Comparison of ENCODE assay signal across 10 cellular contexts in genomic region chr17:49132317-49132698, GRCh38. TPM values are rescaled to one million over a fixed set of nuclear protein-coding genes. Genes with fewer than 3 reads are reported as not detected.
DNase-seq lines count a peak whose midpoint lies in the region; ATAC-seq and TF ChIP-seq lines count a peak whose summit lies in the region.
"Had no signal": no experiment of that assay in that cellular context is flagged by ENCODE, and none has a peak within 500 bp of the region (broad histone marks: within the 10 kb centered on the region; RNA-seq: fewer than 3 reads in every experiment).

No MANE protein-coding gene starts in this region.

- TF ChIP-seq EP300 in neural cell (conservative IDR thresholded peaks at IDR 0.05; ENCODE audit: poor library complexity, severe bottlenecking): no peak

- H3K79me2 ChIP-seq in neural cell (replicated peaks; ENCODE audit: insufficient read depth, low read length): no peaks in the 10 kb centered on the region

- H2AFZ ChIP-seq in IMR-90 (replicated peaks; ENCODE audit: low read length, poor library complexity) (peak overlapping the region; percentile 85), neural cell (ENCODE audit: low read depth, low read length) (no peak overlapping the region)

- no peak overlapping the region for H3K18ac ChIP-seq in IMR-90 (ENCODE audit: low read depth, low read length)

- H2AK9ac ChIP-seq in IMR-90 (replicated peaks; ENCODE audit: low read depth, low read length, poor library complexity): peak overlapping the region; percentile 42

- H4K8ac ChIP-seq in IMR-90 (ENCODE audit: low read depth in 2 of 2, low read length in 2 of 2): no peak overlapping the region

- no peaks in the 10 kb centered on the region for H3F3A ChIP-seq in neural cell (ENCODE audit: insufficient read depth, low read length, poor library complexity, severe bottlenecking)

- H3K4me2 ChIP-seq in IMR-90 (ENCODE audit: low read depth, low read length) (peak overlapping the region; percentile 89), neural cell (ENCODE audit: low read length) (peak overlapping the region; percentile 35)

- TF ChIP-seq CTCF in AG10803 (conservative IDR thresholded peaks at IDR 0.05; ENCODE audit: low read length) (no peak), IMR-90 (conservative IDR thresholded peaks at IDR 0.05; ENCODE audit: low read depth, low read length) (no peak), endodermal cell (conservative IDR thresholded peaks at IDR 0.05) (no peak), neural cell (IDR thresholded peaks at IDR 0.05; ENCODE audit: poor library complexity, severe bottlenecking) (no peak)

- H3K4me1 Mint-ChIP-seq in endodermal cell: peaks cover 4% of the 10 kb centered on the region

- no peak overlapping the region for H2BK5ac ChIP-seq in IMR-90 (ENCODE audit: low read depth, low read length, poor library complexity, severe bottlenecking)

- H3K4me3 ChIP-seq in AG10803 (ENCODE audit: low read length) (peak overlapping the region; percentile 43; the same call in 1 of the 2 replicates), IMR-90 (ENCODE audit: insufficient read depth, low read depth, low read length) (peak overlapping the region; percentile 41), endodermal cell (ENCODE audit: low read length) (peak overlapping the region; percentile 68), neural cell (ENCODE audit: low read length) (peak overlapping the region; percentile 62)

- CTCF ChIA-PET in IMR-90 (lab: Yijun Ruan, JAX): no interaction called here

- H3K79me1 ChIP-seq in IMR-90 (ENCODE audit: low read depth in 1 of 2, low read length in 2 of 2): no peaks in the 10 kb centered on the region

- POLR2A ChIA-PET in IMR-90 (lab: Charles Lee; ENCODE audit: unreplicated experiment): no interaction called here

- peaks cover 39% of the 10 kb centered on the region for H3K9me3 Mint-ChIP-seq in endodermal cell

- H3K4ac ChIP-seq in IMR-90 (ENCODE audit: low read depth, low read length): no peak overlapping the region; the same call in 1 of the 2 replicates

- H3K36me3 Mint-ChIP-seq in endodermal cell (ENCODE audit: low read depth): peaks cover 4% of the 10 kb centered on the region

- no peak overlapping the region for H4K91ac ChIP-seq in IMR-90 (ENCODE audit: insufficient read depth, low read depth, low read length)

- BruUV-seq in IMR-90 (replicated peaks; lab: Mats Ljungman, UMichigan): no TSS peak

- intact Hi-C loops in IMR-90 (cut with micrococcal nuclease): no loop called here

- TF ChIP-seq POLR2A in IMR-90 (IDR thresholded peaks at IDR 0.05; ENCODE audit: low read depth, low read length): no peak

- H3K27ac ChIP-seq in IMR-90 (ENCODE audit: insufficient read depth, low read length) (no peak overlapping the region), endodermal cell (ENCODE audit: low read depth, low read length) (no peak overlapping the region), neural cell (ENCODE audit: low read length) (no peak overlapping the region)
- H3K27ac ChIP-seq: epithelial cell of prostate had no signal

- peaks cover 78% of the 10 kb centered on the region for H3K27me3 Mint-ChIP-seq in endodermal cell (ENCODE audit: insufficient read depth)

- 0 out of 2 replicates have a peak, but pooled peaks cover 3% of the 10 kb centered on the region for H3K9me1 ChIP-seq in IMR-90 (ENCODE audit: insufficient read depth, low read length)

- no peaks in the 10 kb centered on the region for H3K9me2 ChIP-seq in neural cell (ENCODE audit: insufficient read depth, low read length)

- in situ Hi-C loops in IMR-90 (cut with MboI; ENCODE audit: low sequenced_read_pairs): no loop called here

- peak overlapping the region; percentile 3; the same call in 1 of the 2 replicates for H3K23ac ChIP-seq in IMR-90 (ENCODE audit: low read depth, low read length)

- H3K27me3 ChIP-seq in IMR-90 (ENCODE audit: control insufficient read depth, insufficient read depth, low read length) (peaks cover 17% of the 10 kb centered on the region), endodermal cell (ENCODE audit: control insufficient read depth, insufficient read depth, low read length, poor library complexity, severe bottlenecking) (peaks cover 46% of the 10 kb centered on the region), neural cell (ENCODE audit: insufficient read depth, low read depth, low read length) (peaks cover 38% of the 10 kb centered on the region)

- dilution Hi-C loops in IMR-90 (cut with HindIII; ENCODE audit: low sequenced_read_pairs, unreplicated experiment): no loop called here

- H3K36me3 ChIP-seq in IMR-90 (ENCODE audit: control insufficient read depth, insufficient read depth, low read length) (no peaks in the 10 kb centered on the region), endodermal cell (ENCODE audit: control insufficient read depth, insufficient read depth, low read length) (no peaks in the 10 kb centered on the region), neural cell (ENCODE audit: insufficient read depth, low read length) (no peaks in the 10 kb centered on the region)

- WGBS in IMR-90 (ENCODE audit: extremely low coverage in 2 of 2, insufficient read length in 1 of 2), 2 experiments: 14% methylated on average over 17 of the region's 22 CpGs; no CpG with 5 or more reads in 1 of the 2 experiments
- WGBS in endodermal cell (ENCODE audit: insufficient coverage in 1 of 2, insufficient read length in 1 of 2), 2 experiments: 8 to 11% methylated on average over 8 to 22 of the region's 22 CpGs

- peak overlapping the region; percentile 62 for H3K4me3 Mint-ChIP-seq in endodermal cell

- H2BK120ac ChIP-seq in IMR-90 (ENCODE audit: low read depth, low read length): no peak overlapping the region

- no peak overlapping the region for H3K27ac Mint-ChIP-seq in endodermal cell

- no peak overlapping the region for H2AK5ac ChIP-seq in IMR-90 (ENCODE audit: low read depth, low read length)

- TF ChIP-seq RAD21 in IMR-90 (IDR thresholded peaks at IDR 0.05; ENCODE audit: low read length) (no peak), neural cell (conservative IDR thresholded peaks at IDR 0.05) (no peak)

- H4K20me1 ChIP-seq in IMR-90 (ENCODE audit: insufficient read depth, low read length) (no peaks in the 10 kb centered on the region), neural cell (ENCODE audit: insufficient read depth) (no peaks in the 10 kb centered on the region)

- H4K5ac ChIP-seq in IMR-90 (ENCODE audit: low read depth, low read length): no peak overlapping the region

- no peak overlapping the region for H3K56ac ChIP-seq in IMR-90 (ENCODE audit: extremely low read depth, insufficient read depth, low read length)

- H3K14ac ChIP-seq in IMR-90 (replicated peaks; ENCODE audit: low read depth, low read length): no peak overlapping the region

- ATAC-seq in IMR-90 (ENCODE audit: low read depth) (peak; percentile 47; the same call in 1 of the 2 replicates), HG02642 (IDR thresholded peaks at IDR 0.05; ENCODE audit: poor library complexity, unreplicated experiment) (no peak)

- DNase-seq in AG10803 (ENCODE audit: low read depth): no peak
- DNase-seq in IMR-90: no peak
- no peak for DNase-seq in endodermal cell
- no peak for DNase-seq in DMS79 treated with DMSO at 0.1 percent for 48 hours (lab: John Stamatoyannopoulos, UW)
- DNase-seq in CD1c-positive myeloid dendritic cell (ENCODE audit: extremely low spot score): no peak
- DNase-seq in SW 1271 (lab: John Stamatoyannopoulos, UW): no peak
- DNase-seq: NCI-H2171 treated with DMSO at 0.1 percent for 48 hours had no signal

- peaks cover 11% of the 10 kb centered on the region for H3K9me3 ChIP-seq in IMR-90 (ENCODE audit: control insufficient read depth, insufficient read depth, low read length)
- H3K9me3 ChIP-seq in endodermal cell (ENCODE audit: control insufficient read depth, low read length): peaks cover 46% of the 10 kb centered on the region
- H3K9me3 ChIP-seq in neural cell (ENCODE audit: low read length): peaks cover 2% of the 10 kb centered on the region

- H3K9ac ChIP-seq in IMR-90 (ENCODE audit: low read depth, low read length): no peak overlapping the region
- H3K9ac ChIP-seq in endodermal cell (ENCODE audit: extremely low read depth, low read length, poor library complexity, severe bottlenecking): no peak overlapping the region
- H3K9ac ChIP-seq in neural cell (ENCODE audit: low read length): no peak overlapping the region

- no peaks in the 10 kb centered on the region for H3K4me1 ChIP-seq in IMR-90 (ENCODE audit: control insufficient read depth, insufficient read depth, low read length)
- H3K4me1 ChIP-seq in endodermal cell (ENCODE audit: control insufficient read depth, insufficient read depth, low read length): no peaks in the 10 kb centered on the region

- H2BK15ac ChIP-seq in IMR-90 (ENCODE audit: low read depth, low read length): no peak overlapping the region; the same call in 2 of the 3 replicates

- no peak overlapping the region for H2BK20ac ChIP-seq in IMR-90 (ENCODE audit: low read depth, low read length)

TF ChIP-seq in IMR-90, 13 proteins besides CTCF, POLR2A, EP300 and RAD21:
- TF ChIP-seq FOS (IDR thresholded peaks at IDR 0.05; ENCODE audit: low read depth, low read length): no peak
- no peak for TF ChIP-seq CEBPB (IDR thresholded peaks at IDR 0.05; ENCODE audit: low read depth, low read length)
- no peak for TF ChIP-seq BHLHE40 (IDR thresholded peaks at IDR 0.05; ENCODE audit: low read depth, low read length)
- no peak for TF ChIP-seq CHD1 (IDR thresholded peaks at IDR 0.05; ENCODE audit: low read depth, low read length)
- no peak for TF ChIP-seq NFE2L2 (IDR thresholded peaks at IDR 0.05; ENCODE audit: low read depth, low read length)

TF ChIP-seq in neural cell, 6 proteins besides CTCF, POLR2A, EP300 and RAD21 (continues in another document):
- TF ChIP-seq MXI1 (conservative IDR thresholded peaks at IDR 0.05; ENCODE audit: poor library complexity, severe bottlenecking) (no peak), POLR2AphosphoS5 (IDR thresholded peaks at IDR 0.05) (no peak)

RNA-seq across cellular contexts. Expression of gene B4GALNT2, which starts 0.3 kb away (rescaled TPM):
- under 0.01 TPM in 1 of 2 replicates, not detected in the other for total RNA-seq in IMR-90 (2012; rRNA removed)
- polyA plus RNA-seq in IMR-90 (2012; rRNA removed): 0.06 TPM in 1 of 2 replicates, not detected in the other
- not detected in 2 replicates for polyA plus RNA-seq in IMR-90 (2012; cell fraction: cytosol; rRNA removed)
- polyA plus RNA-seq in IMR-90 (2012; cell fraction: nucleus; rRNA removed; ENCODE audit: low replicate concordance): not detected in 2 replicates
- under 1 TPM; 0.04 to 0.11 TPM for total RNA-seq in endodermal cell
- 0.07 TPM for polyA plus RNA-seq in endodermal cell (2013, experiment 1 of 2)
- polyA plus RNA-seq in endodermal cell (2013, experiment 2 of 2): not detected
- not detected in 2 replicates for polyA plus RNA-seq in neural cell
- not detected in 2 replicates for polyA minus RNA-seq in neural cell
